Comparison of ENCODE assay signal across 15 cellular contexts in the genomic region with DNA sequence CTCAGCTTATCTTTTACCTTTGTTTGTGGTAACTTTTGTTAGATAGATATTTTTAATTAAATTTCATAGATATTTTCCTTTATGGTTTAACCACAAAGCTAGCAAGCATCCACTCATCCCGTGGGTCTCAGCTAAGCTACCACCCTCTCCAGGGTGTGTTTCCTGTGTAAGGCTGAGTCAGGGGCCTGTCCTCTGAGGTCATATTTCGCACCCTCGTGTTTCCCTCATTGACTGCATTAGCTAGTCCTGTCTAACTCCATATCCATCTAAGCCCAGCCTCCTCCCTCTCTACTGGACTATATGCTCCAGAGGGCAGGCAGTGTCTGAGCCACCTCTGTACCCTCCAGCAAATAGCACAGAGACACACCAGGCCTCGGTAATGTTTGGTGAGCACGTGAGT. TPM values are rescaled to one million over a fixed set of nuclear protein-coding genes. Genes with fewer than 3 reads are reported as not detected.
DNase-seq lines count a peak whose midpoint lies in the region; ATAC-seq and TF ChIP-seq lines count a peak whose summit lies in the region.
"Had no signal": no experiment of that assay in that cellular context is flagged by ENCODE, and none has a peak within 500 bp of the region (broad histone marks: within the 10 kb centered on the region; RNA-seq: fewer than 3 reads in every experiment).

No MANE protein-coding gene starts in this region.

- CTCF ChIA-PET in WTC11 (lab: Charles Lee) = no interaction called here

- no peaks in the 10 kb centered on the region for H3K27me3 ChIP-seq in BLaER1 treated with 17β-estradiol and CSF1 and Interleukin-3, amounts not matched to agents 10 nM and 100 nM
- H3K27me3 ChIP-seq: ascending aorta had no signal

- ATAC-seq in activated T-helper 17 cell treated with anti-CD3 and anti-CD28 coated beads, Interleukin-2, amount 50 U/mL, for 72 hours (replicated peaks) = peak; percentile 64
- ATAC-seq in WTC11 = no peak
- ATAC-seq: CD8-positive, alpha-beta T cell had no signal

- peak overlapping the region; percentile 37 for H3K4me3 Mint-ChIP-seq in activated T-helper 17 cell treated with anti-CD3 and anti-CD28 coated beads, Interleukin-2, amount 50 U/mL, for 72 hours
- H3K4me3 Mint-ChIP-seq in WTC11 (no peak overlapping the region), glutamatergic neuron (ENCODE audit: unreplicated experiment) (no peak overlapping the region)
- H3K4me3 Mint-ChIP-seq: CD8-positive, alpha-beta T cell; H9; memory B cell had no signal

- no peak overlapping the region for H3K4me3 ChIP-seq in BLaER1 treated with 17β-estradiol and CSF1 and Interleukin-3, amounts not matched to agents 10 nM and 100 nM
- no peak overlapping the region for H3K4me3 ChIP-seq in foreskin fibroblast (ENCODE audit: low read depth in 1 of 2, low read length in 2 of 2)
- H3K4me3 ChIP-seq: ascending aorta, smooth muscle cell had no signal

- no peaks in the 10 kb centered on the region for H4K20me1 ChIP-seq in BLaER1 treated with 17β-estradiol and CSF1 and Interleukin-3, amounts not matched to agents 10 nM and 100 nM

- H3K4me1 Mint-ChIP-seq in activated T-helper 17 cell treated with anti-CD3 and anti-CD28 coated beads, Interleukin-2, amount 50 U/mL, for 72 hours = peaks cover 7% of the 10 kb centered on the region
- no peaks in the 10 kb centered on the region for H3K4me1 Mint-ChIP-seq in WTC11
- no peaks in the 10 kb centered on the region for H3K4me1 Mint-ChIP-seq in glutamatergic neuron (ENCODE audit: low read depth, unreplicated experiment)
- H3K4me1 Mint-ChIP-seq: H9, memory B cell had no signal

- peak; percentile 92 for DNase-seq in HT1080 (ENCODE audit: low read depth)
- DNase-seq in foreskin fibroblast = peak; percentile 63 to 79
- no peak for DNase-seq in medulla oblongata (ENCODE audit: extremely low spot score)
- no peak for DNase-seq in WTC11 (ENCODE audit: low spot score)
- no peak for DNase-seq in glutamatergic neuron
- DNase-seq in NCI-H1436 (lab: John Stamatoyannopoulos, UW) = no peak
- DNase-seq: CD8-positive, alpha-beta T cell; H9; hypothalamus; nucleus accumbens had no signal

- H3K9ac ChIP-seq in BLaER1 treated with 17β-estradiol and CSF1 and Interleukin-3, amounts not matched to agents 10 nM and 100 nM = peak overlapping the region in 3 of 11 experiments; percentile 3 to 55 (median 39); a peak in 2 of 22 replicates

- peaks cover 8 to 17% (median 11%) of the 10 kb centered on the region in 10 experiments; a peak in 18 of 20 replicates for H3K4me1 ChIP-seq in BLaER1 treated with 17β-estradiol and CSF1 and Interleukin-3, amounts not matched to agents 10 nM and 100 nM
- H3K4me1 ChIP-seq: ascending aorta had no signal

- H3K27me3 Mint-ChIP-seq in activated T-helper 17 cell treated with anti-CD3 and anti-CD28 coated beads, Interleukin-2, amount 50 U/mL, for 72 hours = no peaks in the 10 kb centered on the region
- H3K27me3 Mint-ChIP-seq in WTC11 (ENCODE audit: low read depth) = no peaks in the 10 kb centered on the region
- peaks cover 2% of the 10 kb centered on the region for H3K27me3 Mint-ChIP-seq in glutamatergic neuron (ENCODE audit: unreplicated experiment)
- H3K27me3 Mint-ChIP-seq: memory B cell had no signal

- peak overlapping the region in 1 of 11 experiments; percentile 31; a peak in 1 of 22 replicates for H3K27ac ChIP-seq in BLaER1 treated with 17β-estradiol and CSF1 and Interleukin-3, amounts not matched to agents 10 nM and 100 nM
- H3K27ac ChIP-seq: ascending aorta had no signal

- no peak for TF ChIP-seq CTCF in foreskin fibroblast (IDR thresholded peaks at IDR 0.05; ENCODE audit: low read depth, low read length)
- no peak for TF ChIP-seq CTCF in WTC11 (IDR thresholded peaks at IDR 0.05)
- TF ChIP-seq CTCF in glutamatergic neuron (IDR thresholded peaks at IDR 0.05; ENCODE audit: partially characterized antibody, unreplicated experiment) = no peak

- H3K4me2 ChIP-seq in BLaER1 treated with 17β-estradiol and CSF1 and Interleukin-3, amounts not matched to agents 10 nM and 100 nM = peak overlapping the region in 7 of 11 experiments; percentile 5 to 43 (median 28); a peak in 9 of 22 replicates
- H3K4me2 ChIP-seq: smooth muscle cell had no signal

- peaks cover 54 to 80% (median 69%) of the 10 kb centered on the region in 11 experiments for H3K36me3 ChIP-seq in BLaER1 treated with 17β-estradiol and CSF1 and Interleukin-3, amounts not matched to agents 10 nM and 100 nM

- no peaks in the 10 kb centered on the region for H3K9me3 ChIP-seq in BLaER1 treated with 17β-estradiol and CSF1 and Interleukin-3, amounts not matched to agents 10 nM and 100 nM (replicated peaks in 1 of 11)
- H3K9me3 ChIP-seq: ascending aorta had no signal

- peak overlapping the region; percentile 82 for H3K27ac Mint-ChIP-seq in activated T-helper 17 cell treated with anti-CD3 and anti-CD28 coated beads, Interleukin-2, amount 50 U/mL, for 72 hours
- H3K27ac Mint-ChIP-seq in WTC11 (no peak overlapping the region), glutamatergic neuron (ENCODE audit: unreplicated experiment) (no peak overlapping the region)
- H3K27ac Mint-ChIP-seq: CD8-positive, alpha-beta T cell; H9; memory B cell had no signal

- H3K9me3 Mint-ChIP-seq in activated T-helper 17 cell treated with anti-CD3 and anti-CD28 coated beads, Interleukin-2, amount 50 U/mL, for 72 hours = no peaks in the 10 kb centered on the region
- H3K9me3 Mint-ChIP-seq in WTC11 = no peaks in the 10 kb centered on the region
- no peaks in the 10 kb centered on the region for H3K9me3 Mint-ChIP-seq in glutamatergic neuron (ENCODE audit: unreplicated experiment)
- H3K9me3 Mint-ChIP-seq: CD8-positive, alpha-beta T cell; H9; memory B cell had no signal

- H3K36me3 Mint-ChIP-seq in activated T-helper 17 cell treated with anti-CD3 and anti-CD28 coated beads, Interleukin-2, amount 50 U/mL, for 72 hours (ENCODE audit: low read depth) = peaks cover 44% of the 10 kb centered on the region
- peaks cover 4% of the 10 kb centered on the region for H3K36me3 Mint-ChIP-seq in WTC11
- H3K36me3 Mint-ChIP-seq in glutamatergic neuron (ENCODE audit: unreplicated experiment) = no peaks in the 10 kb centered on the region

- POLR2A ChIA-PET in WTC11 (lab: Charles Lee) = no interaction called here

TF ChIP-seq in WTC11, 78 proteins besides CTCF, POLR2A, EP300 and RAD21:
- no peak for TF ChIP-seq SOX15 (CRISPR knock-in tag; IDR thresholded peaks at IDR 0.05)
- no peak for TF ChIP-seq GABPB1 (CRISPR knock-in tag; IDR thresholded peaks at IDR 0.05)
- no peak for TF ChIP-seq AR (CRISPR knock-in tag; IDR thresholded peaks at IDR 0.05)
- TF ChIP-seq, protein P1, sequence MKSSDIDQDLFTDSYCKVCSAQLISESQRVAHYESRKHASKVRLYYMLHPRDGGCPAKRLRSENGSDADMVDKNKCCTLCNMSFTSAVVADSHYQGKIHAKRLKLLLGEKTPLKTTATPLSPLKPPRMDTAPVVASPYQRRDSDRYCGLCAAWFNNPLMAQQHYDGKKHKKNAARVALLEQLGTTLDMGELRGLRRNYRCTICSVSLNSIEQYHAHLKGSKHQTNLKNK (CRISPR knock-in tag; IDR thresholded peaks at IDR 0.05) = no peak

RNA-seq across cellular contexts. Expression of gene XRRA1, which starts 16.7 kb away (rescaled TPM):
- total RNA-seq in HT1080 (2014; rRNA removed; shearing (Covaris generic)) = 7.4 and 7.9 TPM in 2 replicates
- polyA plus RNA-seq in HT1080 (2015; cell fraction: cytosol; rRNA removed) = 6.9 and 9.6 TPM in 2 replicates
- polyA plus RNA-seq in HT1080 (2015; cell fraction: nucleus; rRNA removed) = 8.9 and 11.4 TPM in 2 replicates
- 10 to 100 TPM; 30.1 to 41.0 TPM for total RNA-seq in activated T-helper 17 cell treated with anti-CD3 and anti-CD28 coated beads, Interleukin-2, amount 50 U/mL, for 72 hours
- 10.0 to 12.2 TPM (median 10.4 TPM) in 3 replicates for total RNA-seq in WTC11 (2021)
- total RNA-seq in glutamatergic neuron (ENCODE audit: unreplicated experiment) = 8.6 TPM

RNA-seq across cellular contexts. Expression of gene SPCS2, which starts 16.9 kb away (rescaled TPM):
- total RNA-seq in HT1080 (2014; rRNA removed; shearing (Covaris generic)) = 33.5 and 137 TPM in 2 replicates
- 140 and 146 TPM in 2 replicates for polyA plus RNA-seq in HT1080 (2015; cell fraction: cytosol; rRNA removed)
- polyA plus RNA-seq in HT1080 (2015; cell fraction: nucleus; rRNA removed) = 84.7 and 186 TPM in 2 replicates
- 100 to 1,000 TPM; 143 to 195 TPM for total RNA-seq in activated T-helper 17 cell treated with anti-CD3 and anti-CD28 coated beads, Interleukin-2, amount 50 U/mL, for 72 hours
- total RNA-seq in WTC11 (2021) = 116 to 132 TPM (median 116 TPM) in 3 replicates
- 112 TPM for total RNA-seq in glutamatergic neuron (ENCODE audit: unreplicated experiment)

RNA-seq across cellular contexts. Expression of gene NEU3, which starts 56.6 kb away (rescaled TPM):
- total RNA-seq in HT1080 (2014; rRNA removed; shearing (Covaris generic)) = 16.6 and 24.4 TPM in 2 replicates
- polyA plus RNA-seq in HT1080 (2015; cell fraction: cytosol; rRNA removed) = 11.0 and 13.0 TPM in 2 replicates
- polyA plus RNA-seq in HT1080 (2015; cell fraction: nucleus; rRNA removed) = 31.0 and 32.5 TPM in 2 replicates
- total RNA-seq in activated T-helper 17 cell treated with anti-CD3 and anti-CD28 coated beads, Interleukin-2, amount 50 U/mL, for 72 hours = 10 to 100 TPM; 19.5 to 26.4 TPM
- total RNA-seq in WTC11 (2021) (13.5 to 16.4 TPM (median 15.9 TPM) in 3 replicates), glutamatergic neuron (ENCODE audit: unreplicated experiment) (6.6 TPM)

Comparison
In these comparisons a context has a peak if more than half of its experiments do, and no peak if none do; other contexts are left out.
1. DNase-seq: peak in HT1080 (single experiment) and foreskin fibroblast (2 of 2); none in medulla oblongata (single experiment), WTC11 (single experiment), glutamatergic neuron (single experiment) and NCI-H1436 (single experiment).